Comparison of ENCODE assay signal across 1 cellular context in the genomic region with DNA sequence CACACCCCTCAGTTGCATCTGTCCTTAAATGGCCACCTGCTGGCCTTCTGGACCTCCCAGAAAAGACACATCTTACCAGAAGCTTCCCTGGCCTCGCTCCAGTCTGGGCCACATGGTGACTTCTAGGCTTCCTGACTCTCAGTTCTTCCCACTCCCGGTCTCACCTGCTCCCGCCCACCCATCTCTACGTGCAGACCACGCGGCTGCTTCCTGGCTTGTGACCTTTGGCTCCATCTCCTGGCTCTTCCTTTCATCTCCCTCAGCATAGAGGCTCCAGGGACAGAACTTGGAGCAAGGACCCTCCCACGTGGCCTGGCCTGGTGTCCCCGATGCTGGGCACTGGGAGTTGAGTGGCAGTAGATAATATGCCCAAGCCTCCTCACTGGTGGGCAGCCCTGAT.
TF ChIP-seq lines count a peak whose summit lies in the region.

No MANE protein-coding gene starts in this region.

TF ChIP-seq in HepG2, 621 proteins besides CTCF, POLR2A, EP300 and RAD21 (continued from another document and continues in another):
- TF ChIP-seq ZBTB40 (IDR thresholded peaks at IDR 0.05) (no peak), ZBTB40 (CRISPR knock-in tag; IDR thresholded peaks at IDR 0.05) (peak; percentile 92), MIER2 (CRISPR knock-in tag; IDR thresholded peaks at IDR 0.05) (peak; percentile 68; the same call in 1 of the 2 replicates), ZNF678 (CRISPR knock-in tag; IDR thresholded peaks at IDR 0.05) (peak; percentile 96; the same call in 1 of the 2 replicates), SRSF9 (IDR thresholded peaks at IDR 0.05; ENCODE audit: borderline replicate concordance, insufficient read depth, low read depth, low read length, poor library complexity, severe bottlenecking) (no peak), DNMT3B (CRISPR knock-in tag; conservative IDR thresholded peaks at IDR 0.05) (no peak; the same call in 1 of the 2 replicates), ZNF350 (CRISPR knock-in tag; IDR thresholded peaks at IDR 0.05; ENCODE audit: borderline replicate concordance, low read depth) (peak; percentile 65), ZNF101 (CRISPR knock-in tag; IDR thresholded peaks at IDR 0.05; ENCODE audit: borderline replicate concordance, low read depth) (no peak), TAF1 (CRISPR knock-in tag; IDR thresholded peaks at IDR 0.05) (peak; percentile 22; the same call in 1 of the 2 replicates), SAP130 (CRISPR knock-in tag; IDR thresholded peaks at IDR 0.05; ENCODE audit: low read depth) (peak; percentile 53), FOSL1 (CRISPR knock-in tag; IDR thresholded peaks at IDR 0.05; ENCODE audit: borderline replicate concordance) (no peak), NR2C2 (CRISPR knock-in tag; IDR thresholded peaks at IDR 0.05; ENCODE audit: borderline replicate concordance) (peak; percentile 79), ZBTB7B (CRISPR knock-in tag; IDR thresholded peaks at IDR 0.05) (peak; percentile 93), MXI1 (IDR thresholded peaks at IDR 0.05; ENCODE audit: borderline replicate concordance, low read depth, low read length) (no peak), ZFP62 (CRISPR knock-in tag; IDR thresholded peaks at IDR 0.05) (no peak), CBFB (CRISPR knock-in tag; IDR thresholded peaks at IDR 0.05) (peak; percentile 72; the same call in 1 of the 2 replicates), ZNF367 (CRISPR knock-in tag; IDR thresholded peaks at IDR 0.05; ENCODE audit: borderline replicate concordance) (no peak), LRRFIP1 (CRISPR knock-in tag; conservative IDR thresholded peaks at IDR 0.05) (no peak), ZBTB3 (CRISPR knock-in tag; IDR thresholded peaks at IDR 0.05; ENCODE audit: borderline replicate concordance, low read depth) (peak; percentile 88; the same call in 1 of the 2 replicates), ZNF552 (CRISPR knock-in tag; IDR thresholded peaks at IDR 0.05; ENCODE audit: borderline replicate concordance) (peak; percentile 97), RBM39 (IDR thresholded peaks at IDR 0.05; ENCODE audit: low read depth, low read length, poor library complexity, severe bottlenecking) (no peak), ZNF430 (CRISPR knock-in tag; IDR thresholded peaks at IDR 0.05) (peak; percentile 99), PHF20 (CRISPR knock-in tag; IDR thresholded peaks at IDR 0.05) (peak; percentile 41; the same call in 1 of the 2 replicates), SRSF4 (IDR thresholded peaks at IDR 0.05; ENCODE audit: low read depth, low read length, poor library complexity, severe bottlenecking) (no peak), ZNF841 (CRISPR knock-in tag; IDR thresholded peaks at IDR 0.05; ENCODE audit: borderline replicate concordance) (no peak), TCF7 (IDR thresholded peaks at IDR 0.05; ENCODE audit: low read depth) (peak; percentile 49; the same call in 1 of the 2 replicates), ZSCAN9 (CRISPR knock-in tag; IDR thresholded peaks at IDR 0.05; ENCODE audit: borderline replicate concordance) (peak; percentile 96), ZNF557 (CRISPR knock-in tag; IDR thresholded peaks at IDR 0.05) (peak; percentile 98), ZNF792 (CRISPR knock-in tag; IDR thresholded peaks at IDR 0.05) (peak; percentile 94)
- TF ChIP-seq, protein P1, sequence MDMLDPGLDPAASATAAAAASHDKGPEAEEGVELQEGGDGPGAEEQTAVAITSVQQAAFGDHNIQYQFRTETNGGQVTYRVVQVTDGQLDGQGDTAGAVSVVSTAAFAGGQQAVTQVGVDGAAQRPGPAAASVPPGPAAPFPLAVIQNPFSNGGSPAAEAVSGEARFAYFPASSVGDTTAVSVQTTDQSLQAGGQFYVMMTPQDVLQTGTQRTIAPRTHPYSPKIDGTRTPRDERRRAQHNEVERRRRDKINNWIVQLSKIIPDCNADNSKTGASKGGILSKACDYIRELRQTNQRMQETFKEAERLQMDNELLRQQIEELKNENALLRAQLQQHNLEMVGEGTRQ (IDR thresholded peaks at IDR 0.05; ENCODE audit: low read depth, low read length), result no peak
- TF ChIP-seq, protein P1 (CRISPR knock-in tag; IDR thresholded peaks at IDR 0.05; ENCODE audit: borderline replicate concordance), result peak; percentile 63; the same call in 1 of the 2 replicates
- TF ChIP-seq, protein P2, sequence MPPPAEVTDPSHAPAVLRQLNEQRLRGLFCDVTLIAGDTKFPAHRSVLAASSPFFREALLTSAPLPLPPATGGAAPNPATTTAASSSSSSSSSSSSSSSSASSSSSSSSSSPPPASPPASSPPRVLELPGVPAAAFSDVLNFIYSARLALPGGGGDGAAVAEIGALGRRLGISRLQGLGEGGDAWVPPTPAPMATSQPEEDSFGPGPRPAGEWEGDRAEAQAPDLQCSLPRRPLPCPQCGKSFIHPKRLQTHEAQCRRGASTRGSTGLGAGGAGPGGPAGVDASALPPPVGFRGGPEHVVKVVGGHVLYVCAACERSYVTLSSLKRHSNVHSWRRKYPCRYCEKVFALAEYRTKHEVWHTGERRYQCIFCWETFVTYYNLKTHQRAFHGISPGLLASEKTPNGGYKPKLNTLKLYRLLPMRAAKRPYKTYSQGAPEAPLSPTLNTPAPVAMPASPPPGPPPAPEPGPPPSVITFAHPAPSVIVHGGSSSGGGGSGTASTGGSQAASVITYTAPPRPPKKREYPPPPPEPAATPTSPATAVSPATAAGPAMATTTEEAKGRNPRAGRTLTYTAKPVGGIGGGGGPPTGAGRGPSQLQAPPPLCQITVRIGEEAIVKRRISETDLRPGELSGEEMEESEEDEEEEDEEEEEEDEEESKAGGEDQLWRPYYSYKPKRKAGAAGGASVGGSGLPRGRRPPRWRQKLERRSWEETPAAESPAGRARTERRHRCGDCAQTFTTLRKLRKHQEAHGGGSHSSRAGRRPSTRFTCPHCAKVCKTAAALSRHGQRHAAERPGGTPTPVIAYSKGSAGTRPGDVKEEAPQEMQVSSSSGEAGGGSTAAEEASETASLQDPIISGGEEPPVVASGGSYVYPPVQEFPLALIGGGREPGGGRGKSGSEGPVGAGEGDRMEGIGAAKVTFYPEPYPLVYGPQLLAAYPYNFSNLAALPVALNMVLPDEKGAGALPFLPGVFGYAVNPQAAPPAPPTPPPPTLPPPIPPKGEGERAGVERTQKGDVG (CRISPR knock-in tag; IDR thresholded peaks at IDR 0.05; ENCODE audit: borderline replicate concordance), result peak; percentile 98; the same call in 1 of the 2 replicates
- TF ChIP-seq, protein P3, sequence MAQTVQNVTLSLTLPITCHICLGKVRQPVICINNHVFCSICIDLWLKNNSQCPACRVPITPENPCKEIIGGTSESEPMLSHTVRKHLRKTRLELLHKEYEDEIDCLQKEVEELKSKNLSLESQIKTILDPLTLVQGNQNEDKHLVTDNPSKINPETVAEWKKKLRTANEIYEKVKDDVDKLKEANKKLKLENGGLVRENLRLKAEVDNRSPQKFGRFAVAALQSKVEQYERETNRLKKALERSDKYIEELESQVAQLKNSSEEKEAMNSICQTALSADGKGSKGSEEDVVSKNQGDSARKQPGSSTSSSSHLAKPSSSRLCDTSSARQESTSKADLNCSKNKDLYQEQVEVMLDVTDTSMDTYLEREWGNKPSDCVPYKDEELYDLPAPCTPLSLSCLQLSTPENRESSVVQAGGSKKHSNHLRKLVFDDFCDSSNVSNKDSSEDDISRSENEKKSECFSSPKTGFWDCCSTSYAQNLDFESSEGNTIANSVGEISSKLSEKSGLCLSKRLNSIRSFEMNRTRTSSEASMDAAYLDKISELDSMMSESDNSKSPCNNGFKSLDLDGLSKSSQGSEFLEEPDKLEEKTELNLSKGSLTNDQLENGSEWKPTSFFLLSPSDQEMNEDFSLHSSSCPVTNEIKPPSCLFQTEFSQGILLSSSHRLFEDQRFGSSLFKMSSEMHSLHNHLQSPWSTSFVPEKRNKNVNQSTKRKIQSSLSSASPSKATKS (CRISPR knock-in tag; IDR thresholded peaks at IDR 0.05), result peak; percentile 89
- TF ChIP-seq, protein P4, sequence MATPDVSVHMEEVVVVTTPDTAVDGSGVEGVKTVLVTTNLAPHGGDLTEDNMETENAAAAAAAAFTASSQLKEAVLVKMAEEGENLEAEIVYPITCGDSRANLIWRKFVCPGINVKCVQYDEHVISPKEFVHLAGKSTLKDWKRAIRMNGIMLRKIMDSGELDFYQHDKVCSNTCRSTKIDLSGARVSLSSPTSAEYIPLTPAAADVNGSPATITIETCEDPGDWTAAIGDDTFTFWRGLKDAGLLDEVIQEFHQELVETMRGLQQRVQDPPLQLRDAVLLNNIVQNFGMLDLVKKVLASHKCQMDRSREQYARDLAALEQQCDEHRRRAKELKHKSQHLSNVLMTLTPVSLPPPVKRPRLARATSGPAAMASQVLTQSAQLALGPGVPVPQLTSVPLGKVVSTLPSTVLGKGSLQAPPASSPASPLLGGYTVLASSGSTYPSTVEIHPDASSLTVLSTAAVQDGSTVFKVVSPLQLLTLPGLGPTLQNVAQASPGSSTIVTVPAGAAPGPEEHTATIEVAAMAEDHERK (CRISPR knock-in tag; IDR thresholded peaks at IDR 0.05; ENCODE audit: low read depth), result no peak
